ENCODE assay signal across 19 cellular contexts in genomic region chr6:150269130-150269856, GRCh38.
DNase-seq lines count a peak whose midpoint lies in the region; ATAC-seq, FAIRE-seq and TF ChIP-seq lines count a peak whose summit lies in the region.
"Had no signal": no experiment of that assay in that cellular context is flagged by ENCODE, and none has a peak within 500 bp of the region (broad histone marks: within the 10 kb centered on the region; RNA-seq: fewer than 3 reads in every experiment).

No MANE protein-coding gene starts in this region.

- peak overlapping the region; percentile 93; the same call in 2 of the 3 replicates for H3K27ac ChIP-seq in K562 (ENCODE audit: extremely low read depth, low read depth, low read length)
- peak overlapping the region; percentile 22 for H3K27ac ChIP-seq in suprapubic skin

- H3K36me3 Mint-ChIP-seq in activated T-cell treated with anti-CD3 and anti-CD28 coated beads, Interleukin-2, amount 50 U/mL, for 24 hours (ENCODE audit: low read depth), result no peaks in the 10 kb centered on the region
- H3K36me3 Mint-ChIP-seq in activated T-cell treated with anti-CD3 and anti-CD28 coated beads, Interleukin-2, amount 50 U/mL, for 4 hours (ENCODE audit: insufficient read depth), result no peaks in the 10 kb centered on the region
- H3K36me3 Mint-ChIP-seq: CD4-positive, CD25-positive, alpha-beta regulatory T cell had no signal

- peak overlapping the region; percentile 44 for H3K4me2 ChIP-seq in K562 (ENCODE audit: insufficient read depth, low read length)

- no peak for DNase-seq in activated T-cell treated with anti-CD3 and anti-CD28 coated beads, Interleukin-2, amount 50 U/mL, for 24 hours
- DNase-seq in activated T-cell treated with anti-CD3 and anti-CD28 coated beads, Interleukin-2, amount 50 U/mL, for 4 hours, result no peak
- peak; percentile 46 for DNase-seq in NCI-H146 (lab: John Stamatoyannopoulos, UW)
- DNase-seq in K562 (ENCODE audit: extremely low read depth in 1 of 4, low spot score in 3 of 4), result no peak
- peak in 1 of 2 donors; percentile 12 for DNase-seq in suprapubic skin (ENCODE audit: low spot score in 2 of 2)
- DNase-seq in posterior vena cava (ENCODE audit: low spot score), result no peak
- DNase-seq in activated effector memory CD4-positive, alpha-beta T cell treated with Interleukin-2 at 50 U/mL for 16 hours, result no peak
- DNase-seq: AML-193; CD4-positive, CD25-positive, alpha-beta regulatory T cell; DMS79; MM.1S; NCI-H1417; NCI-H2081; NCI-H524 had no signal

- H4K20me1 ChIP-seq in K562 (replicated peaks; ENCODE audit: control insufficient read depth, insufficient read depth, low read length), result no peaks in the 10 kb centered on the region

- H3K27me3 ChIP-seq in K562 (ENCODE audit: control insufficient read depth in 2 of 2, insufficient read depth in 2 of 2, low read length in 2 of 2) (no peaks in the 10 kb centered on the region), suprapubic skin (no peaks in the 10 kb centered on the region)

- H3K27ac Mint-ChIP-seq in activated T-cell treated with anti-CD3 and anti-CD28 coated beads, Interleukin-2, amount 50 U/mL, for 24 hours, result peak overlapping the region; percentile 31
- H3K27ac Mint-ChIP-seq: CD4-positive, CD25-positive, alpha-beta regulatory T cell had no signal

- BruUV-seq in K562 (replicated peaks; lab: Mats Ljungman, UMichigan), result no TSS peak

- intact Hi-C loops in K562 (cut with micrococcal nuclease), result no loop called here
- intact Hi-C loops in posterior vena cava (cut with DNase I), result no loop called here

- H3K9me1 ChIP-seq in K562 (ENCODE audit: control insufficient read depth, insufficient read depth, low read length), result no peaks in the 10 kb centered on the region

- no peak for ATAC-seq in activated T-cell treated with anti-CD3 and anti-CD28 coated beads, Interleukin-2, amount 50 U/mL, for 4 hours
- ATAC-seq in K562, result no peak
- ATAC-seq in HG02759 (IDR thresholded peaks at IDR 0.05; ENCODE audit: unreplicated experiment), result no peak
- ATAC-seq: Right ventricle myocardium inferior had no signal

- no peak for TF ChIP-seq POLR2A in K562 (conservative IDR thresholded peaks at IDR 0.05)
- no peak for TF ChIP-seq POLR2A in suprapubic skin (IDR thresholded peaks at IDR 0.05)

- CTCF ChIA-PET in K562 (lab: Yijun Ruan, JAX; ENCODE audit: low intra/inter-chr PET ratio), result interaction anchor here (1.9 kb wide), 1 partner anchor 66 kb away, joined by 8 read pairs; no protein-coding TSS in a partner anchor

- WGBS in K562 (ENCODE audit: insufficient coverage, low coverage, missing lambda C conversion rate), result 72% methylated on average over 6 of the region's 6 CpGs
- WGBS in suprapubic skin, result 79% methylated on average over 6 of the region's 6 CpGs

- H3K4me3 ChIP-seq in K562 (no peak overlapping the region), suprapubic skin (no peak overlapping the region)
- H3K4me3 ChIP-seq: HAP-1 had no signal

- peak overlapping the region; percentile 57 for H2AFZ ChIP-seq in K562 (ENCODE audit: low read depth, low read length)

- TF ChIP-seq EP300 in K562 (IDR thresholded peaks at IDR 0.05; ENCODE audit: low read length) (no peak), suprapubic skin (IDR thresholded peaks at IDR 0.05) (no peak)

- in situ Hi-C loops in K562 (cut with MboI), result no loop called here

- H3K36me3 ChIP-seq in K562 (ENCODE audit: control insufficient read depth, insufficient read depth, low read length) (no peaks in the 10 kb centered on the region), suprapubic skin (no peaks in the 10 kb centered on the region)
- H3K36me3 ChIP-seq: HAP-1 had no signal

- TF ChIP-seq RAD21 in K562 (CRISPR knock-in tag; conservative IDR thresholded peaks at IDR 0.05 in 1 of 2, IDR thresholded peaks at IDR 0.05 in 1 of 2), result no peak

- H3K4me3 Mint-ChIP-seq in activated T-cell treated with anti-CD3 and anti-CD28 coated beads, Interleukin-2, amount 50 U/mL, for 24 hours, result no peak overlapping the region
- H3K4me3 Mint-ChIP-seq in activated T-cell treated with anti-CD3 and anti-CD28 coated beads, Interleukin-2, amount 50 U/mL, for 4 hours, result no peak overlapping the region
- H3K4me3 Mint-ChIP-seq: CD4-positive, CD25-positive, alpha-beta regulatory T cell had no signal

- H3K4me1 ChIP-seq in K562 (replicated peaks in 1 of 2; ENCODE audit: control insufficient read depth in 2 of 2, insufficient read depth in 2 of 2, low read length in 2 of 2), result peaks cover 47 to 73% of the 10 kb centered on the region in 2 experiments
- peaks cover 62% of the 10 kb centered on the region for H3K4me1 ChIP-seq in suprapubic skin
- H3K4me1 ChIP-seq: HAP-1 had no signal

- H3K4me1 Mint-ChIP-seq in activated T-cell treated with anti-CD3 and anti-CD28 coated beads, Interleukin-2, amount 50 U/mL, for 24 hours (ENCODE audit: low read depth), result peaks cover 7% of the 10 kb centered on the region
- H3K4me1 Mint-ChIP-seq in activated T-cell treated with anti-CD3 and anti-CD28 coated beads, Interleukin-2, amount 50 U/mL, for 4 hours (ENCODE audit: low read depth), result peaks cover 3% of the 10 kb centered on the region
- H3K4me1 Mint-ChIP-seq: CD4-positive, CD25-positive, alpha-beta regulatory T cell had no signal

- no peak for FAIRE-seq in K562 (lab: Jason Lieb, UNC)
- FAIRE-seq: A204.1, GM12891 had no signal

- H3K9me3 ChIP-seq in K562 (replicated peaks; ENCODE audit: control insufficient read depth, insufficient read depth, low read depth, low read length), result no peaks in the 10 kb centered on the region
- H3K9me3 ChIP-seq in suprapubic skin, result no peaks in the 10 kb centered on the region
- H3K9me3 ChIP-seq: HAP-1 had no signal

- no peaks in the 10 kb centered on the region for H3K27me3 Mint-ChIP-seq in activated T-cell treated with anti-CD3 and anti-CD28 coated beads, Interleukin-2, amount 50 U/mL, for 24 hours
- peaks cover 6% of the 10 kb centered on the region for H3K27me3 Mint-ChIP-seq in activated T-cell treated with anti-CD3 and anti-CD28 coated beads, Interleukin-2, amount 50 U/mL, for 4 hours (ENCODE audit: low read depth)

- H3K9ac ChIP-seq in K562 (ENCODE audit: insufficient read depth in 1 of 2, low read depth in 2 of 2, low read length in 2 of 2), result peak overlapping the region; percentile 9 to 37; a peak in 2 of 4 replicates

- POLR2A ChIA-PET in K562 (lab: Yijun Ruan, JAX), result interaction anchor here (0.6 to 1.8 kb wide), 4 partner anchors 24 to 406 kb away, joined by 3 to 5 read pairs (median 4); no protein-coding TSS in a partner anchor

- no peaks in the 10 kb centered on the region for H3K9me3 Mint-ChIP-seq in activated T-cell treated with anti-CD3 and anti-CD28 coated beads, Interleukin-2, amount 50 U/mL, for 24 hours
- no peaks in the 10 kb centered on the region for H3K9me3 Mint-ChIP-seq in activated T-cell treated with anti-CD3 and anti-CD28 coated beads, Interleukin-2, amount 50 U/mL, for 4 hours

- TF ChIP-seq CTCF in K562 (IDR thresholded peaks at IDR 0.05 in 2 of 3, conservative IDR thresholded peaks at IDR 0.05 in 1 of 3; ENCODE audit: insufficient read depth in 2 of 3, low read depth in 1 of 3, low read length in 3 of 3) (no peak), suprapubic skin (IDR thresholded peaks at IDR 0.05) (no peak)

- H3K79me2 ChIP-seq in K562 (ENCODE audit: control insufficient read depth, insufficient read depth, low read length), result no peaks in the 10 kb centered on the region

TF ChIP-seq in K562, 482 proteins besides CTCF, POLR2A, EP300 and RAD21 (continues in another document):
- TF ChIP-seq CREB3 (tag; conservative IDR thresholded peaks at IDR 0.05; ENCODE audit: low read depth) (0 out of 2 replicates have a peak, but pooled peaks have one; percentile 47), SNRNP70 (optimal IDR thresholded peaks at IDR 0.05; ENCODE audit: low read depth, low read length) (no peak), CREB1 (IDR thresholded peaks at IDR 0.05) (no peak), CREB1 (CRISPR knock-in tag; IDR thresholded peaks at IDR 0.05) (0 out of 2 replicates have a peak, but pooled peaks have one; percentile 7), NFE2 (IDR thresholded peaks at IDR 0.05; ENCODE audit: low read depth) (no peak), KDM5B (IDR thresholded peaks at IDR 0.05; ENCODE audit: insufficient replicate concordance, low read depth, low read length) (no peak), ZNF41 (CRISPR knock-in tag; conservative IDR thresholded peaks at IDR 0.05) (no peak), RBM15 (IDR thresholded peaks at IDR 0.05; ENCODE audit: insufficient read depth, low read length) (no peak), ZNF583 (CRISPR knock-in tag; IDR thresholded peaks at IDR 0.05) (no peak), TAF1 (IDR thresholded peaks at IDR 0.05; ENCODE audit: control insufficient read depth, extremely low read depth, insufficient read depth, low read length, severe bottlenecking) (peak; percentile 19), RAD51 (IDR thresholded peaks at IDR 0.05; ENCODE audit: borderline replicate concordance, low read depth) (no peak), ILK (tag; IDR thresholded peaks at IDR 0.05; ENCODE audit: borderline replicate concordance, low read depth) (no peak), FOXK2 (conservative IDR thresholded peaks at IDR 0.05 in 1 of 2, IDR thresholded peaks at IDR 0.05 in 1 of 2; ENCODE audit: low read depth in 2 of 2) (no peak), ZNF778 (CRISPR knock-in tag; IDR thresholded peaks at IDR 0.05) (no peak), ZNF717 (CRISPR knock-in tag; IDR thresholded peaks at IDR 0.05) (no peak)
- TF ChIP-seq, protein P1, sequence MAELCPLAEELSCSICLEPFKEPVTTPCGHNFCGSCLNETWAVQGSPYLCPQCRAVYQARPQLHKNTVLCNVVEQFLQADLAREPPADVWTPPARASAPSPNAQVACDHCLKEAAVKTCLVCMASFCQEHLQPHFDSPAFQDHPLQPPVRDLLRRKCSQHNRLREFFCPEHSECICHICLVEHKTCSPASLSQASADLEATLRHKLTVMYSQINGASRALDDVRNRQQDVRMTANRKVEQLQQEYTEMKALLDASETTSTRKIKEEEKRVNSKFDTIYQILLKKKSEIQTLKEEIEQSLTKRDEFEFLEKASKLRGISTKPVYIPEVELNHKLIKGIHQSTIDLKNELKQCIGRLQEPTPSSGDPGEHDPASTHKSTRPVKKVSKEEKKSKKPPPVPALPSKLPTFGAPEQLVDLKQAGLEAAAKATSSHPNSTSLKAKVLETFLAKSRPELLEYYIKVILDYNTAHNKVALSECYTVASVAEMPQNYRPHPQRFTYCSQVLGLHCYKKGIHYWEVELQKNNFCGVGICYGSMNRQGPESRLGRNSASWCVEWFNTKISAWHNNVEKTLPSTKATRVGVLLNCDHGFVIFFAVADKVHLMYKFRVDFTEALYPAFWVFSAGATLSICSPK (IDR thresholded peaks at IDR 0.05; ENCODE audit: borderline replicate concordance), result no peak
